ENCODE assay signal across 1 cellular context in genomic region chr3:100426029-100426682, GRCh38.
TF ChIP-seq lines count a peak whose summit lies in the region.

No MANE protein-coding gene starts in this region.

TF ChIP-seq in K562, 482 proteins besides CTCF, POLR2A, EP300 and RAD21:
- TF ChIP-seq GTF3C2 (IDR thresholded peaks at IDR 0.05; ENCODE audit: borderline replicate concordance, extremely low read depth, insufficient read length) (no peak), ZNF274 (IDR thresholded peaks at IDR 0.05; ENCODE audit: borderline replicate concordance, low read depth, low read length) (no peak), GATAD2B (IDR thresholded peaks at IDR 0.05; ENCODE audit: borderline replicate concordance) (no peak), ZNF79 (CRISPR knock-in tag; IDR thresholded peaks at IDR 0.05; ENCODE audit: low read depth) (no peak), NFXL1 (CRISPR knock-in tag; IDR thresholded peaks at IDR 0.05) (no peak), JUND (IDR thresholded peaks at IDR 0.05; ENCODE audit: borderline replicate concordance, low read depth, low read length) (no peak), JUND (tag; IDR thresholded peaks at IDR 0.05; ENCODE audit: borderline replicate concordance, low read depth, low read length) (no peak), NCOR1 (IDR thresholded peaks at IDR 0.05) (no peak), SMARCA5 (IDR thresholded peaks at IDR 0.05) (no peak), ZBTB26 (CRISPR knock-in tag; IDR thresholded peaks at IDR 0.05) (no peak), L3MBTL2 (IDR thresholded peaks at IDR 0.05) (no peak), GTF2F1 (IDR thresholded peaks at IDR 0.05; ENCODE audit: low read depth, low read length) (no peak), CHD1 (IDR thresholded peaks at IDR 0.05; ENCODE audit: low read length) (no peak), ZNF3 (CRISPR knock-in tag; IDR thresholded peaks at IDR 0.05) (no peak), E2F5 (CRISPR knock-in tag; IDR thresholded peaks at IDR 0.05) (no peak), ELF4 (CRISPR knock-in tag; IDR thresholded peaks at IDR 0.05) (no peak), SUPT5H (IDR thresholded peaks at IDR 0.05) (no peak), ZNF764 (CRISPR knock-in tag; IDR thresholded peaks at IDR 0.05; ENCODE audit: low read depth) (no peak), POLR3G (IDR thresholded peaks at IDR 0.05; ENCODE audit: extremely low read depth, insufficient read length, insufficient replicate concordance) (no peak)
